ENCODE assay signal across 13 cellular contexts in the genomic region with DNA sequence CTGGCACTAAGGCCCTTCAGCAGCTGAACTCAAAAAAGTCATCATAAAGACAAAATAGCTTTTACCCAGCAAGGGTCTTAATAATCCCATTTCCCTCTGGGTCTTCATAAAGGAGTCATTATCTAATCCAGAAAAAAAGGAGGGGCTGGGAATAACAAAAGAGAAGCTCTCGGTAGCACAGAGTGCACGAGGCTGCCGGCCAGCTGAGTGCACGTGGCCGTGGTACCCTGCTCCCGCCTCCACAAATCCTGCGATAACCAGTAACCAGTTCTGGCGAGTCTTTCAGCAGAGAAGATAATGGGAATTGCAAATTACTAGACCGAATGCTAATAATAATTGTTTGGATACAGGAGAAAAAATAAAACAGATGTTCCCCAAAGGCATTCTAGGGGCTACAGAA.
"Had no signal": no experiment of that assay in that cellular context is flagged by ENCODE, and none has a peak within 500 bp of the region (broad histone marks: within the 10 kb centered on the region; RNA-seq: fewer than 3 reads in every experiment).

No MANE protein-coding gene starts in this region.

- H3K4me3 ChIP-seq: adrenal gland, SK-N-MC had no signal

- ATAC-seq: activated CD8-positive, alpha-beta memory T cell treated with anti-CD3 and anti-CD28 coated beads, Interleukin-2, amount 10 ng/mL, durations not matched to agents 7 days and 5 days; stimulated activated naive B cell treated with anti-CD40 and anti-IgM and Interleukin-4, amounts not matched to agents 10 μg/mL and 1 μg/mL and 100 μg/mL, for 72 hours; T-cell had no signal

- H3K27me3 ChIP-seq: adrenal gland had no signal

- H3K9me3 Mint-ChIP-seq: activated naive CD4-positive, alpha-beta T cell treated with anti-CD3 and anti-CD28 coated beads, Interleukin-2, amount 50 U/mL, for 24 hours; activated T-cell treated with anti-CD3 and anti-CD28 coated beads, Interleukin-2, amount 50 U/mL, for 24 hours; stimulated activated naive B cell treated with anti-CD40 and anti-IgM and Interleukin-4, amounts not matched to agents 10 μg/mL and 1 μg/mL and 100 μg/mL, for 72 hours; T-cell had no signal

- H3K27ac ChIP-seq: parathyroid adenoma, SK-N-MC had no signal

- H3K27ac Mint-ChIP-seq: activated CD8-positive, alpha-beta memory T cell treated with anti-CD3 and anti-CD28 coated beads, Interleukin-2, amount 10 ng/mL, durations not matched to agents 7 days and 5 days; activated naive CD4-positive, alpha-beta T cell treated with anti-CD3 and anti-CD28 coated beads, Interleukin-2, amount 50 U/mL, for 24 hours; activated T-cell treated with anti-CD3 and anti-CD28 coated beads, Interleukin-2, amount 50 U/mL, for 24 hours; stimulated activated naive B cell treated with anti-CD40 and anti-IgM and Interleukin-4, amounts not matched to agents 10 μg/mL and 1 μg/mL and 100 μg/mL, for 72 hours; T-cell; type B pancreatic cell had no signal

- H3K36me3 Mint-ChIP-seq: activated CD8-positive, alpha-beta memory T cell treated with anti-CD3 and anti-CD28 coated beads, Interleukin-2, amount 10 ng/mL, durations not matched to agents 7 days and 5 days; activated naive CD4-positive, alpha-beta T cell treated with anti-CD3 and anti-CD28 coated beads, Interleukin-2, amount 50 U/mL, for 24 hours; T-cell had no signal

- H3K36me3 ChIP-seq: adrenal gland had no signal

- DNase-seq: activated CD4-positive, alpha-beta T cell treated with anti-CD3 and anti-CD28 coated beads, Interleukin-2, amount 50 U/mL, for 48 hours; activated CD8-positive, alpha-beta memory T cell treated with anti-CD3 and anti-CD28 coated beads, Interleukin-2, amount 10 ng/mL, durations not matched to agents 7 days and 5 days; activated T-cell treated with anti-CD3 and anti-CD28 coated beads, Interleukin-2, amount 50 U/mL, for 24 hours; adrenal gland; kidney glomerular epithelial cell; mesendoderm; stimulated activated CD4-positive, alpha-beta T cell treated with anti-CD3 and anti-CD28 coated beads, Interleukin-2, amount 100 ng/mL, for 48 hours; stimulated activated naive B cell treated with anti-CD40 and anti-IgM and Interleukin-4, amounts not matched to agents 10 μg/mL and 1 μg/mL and 100 μg/mL, for 72 hours; T-cell had no signal

- H3K9me3 ChIP-seq: adrenal gland had no signal

- H3K4me3 Mint-ChIP-seq: activated CD8-positive, alpha-beta memory T cell treated with anti-CD3 and anti-CD28 coated beads, Interleukin-2, amount 10 ng/mL, durations not matched to agents 7 days and 5 days; activated naive CD4-positive, alpha-beta T cell treated with anti-CD3 and anti-CD28 coated beads, Interleukin-2, amount 50 U/mL, for 24 hours; activated T-cell treated with anti-CD3 and anti-CD28 coated beads, Interleukin-2, amount 50 U/mL, for 24 hours; stimulated activated naive B cell treated with anti-CD40 and anti-IgM and Interleukin-4, amounts not matched to agents 10 μg/mL and 1 μg/mL and 100 μg/mL, for 72 hours; T-cell; type B pancreatic cell had no signal
